1 cellular context compared by ENCODE assay signal in genomic region chr7:33754933-33755928, GRCh38.
TF ChIP-seq lines count a peak whose summit lies in the region.

No MANE protein-coding gene starts in this region.

TF ChIP-seq in HEK293, 187 proteins besides CTCF, POLR2A, EP300 and RAD21 (continued from another document):
- TF ChIP-seq ZNF580 (tag by site-specific recombination; IDR thresholded peaks at IDR 0.05) (0 out of 2 replicates have a peak, but pooled peaks have one; percentile 35), GFI1B (tag by site-specific recombination; IDR thresholded peaks at IDR 0.05) (peak; percentile 53; the same call in 1 of the 2 replicates), OSR2 (tag by site-specific recombination; IDR thresholded peaks at IDR 0.05) (peak; percentile 75; the same call in 1 of the 2 replicates), ZNF366 (tag by site-specific recombination; conservative IDR thresholded peaks at IDR 0.05) (peak; percentile 22; the same call in 1 of the 2 replicates), GLIS1 (tag by site-specific recombination; IDR thresholded peaks at IDR 0.05) (peak; percentile 27; the same call in 1 of the 2 replicates), BCL6B (tag by site-specific recombination; IDR thresholded peaks at IDR 0.05) (no peak), ZBTB8A (tag by site-specific recombination; IDR thresholded peaks at IDR 0.05) (peak; percentile 55), ZSCAN30 (tag by site-specific recombination; IDR thresholded peaks at IDR 0.05) (peak; percentile 11; the same call in 1 of the 2 replicates), ZNF335 (tag by site-specific recombination; conservative IDR thresholded peaks at IDR 0.05) (peak; percentile 21; the same call in 1 of the 2 replicates)
